20 cellular contexts compared by ENCODE assay signal in genomic region chr1:99726818-99727217, GRCh38.
"Had no signal": no experiment of that assay in that cellular context is flagged by ENCODE, and none has a peak within 500 bp of the region (broad histone marks: within the 10 kb centered on the region; RNA-seq: fewer than 3 reads in every experiment).

No MANE protein-coding gene starts in this region.

- H3K9me3 ChIP-seq: colonic mucosa, gastrocnemius medialis, left lung, lower lobe of right lung, stomach, thyroid gland had no signal

- H3K9ac ChIP-seq: neural progenitor cell, parathyroid adenoma had no signal

- H3K36me3 ChIP-seq: colonic mucosa, gastrocnemius medialis, left lung, lower lobe of right lung, neural progenitor cell had no signal

- H3K79me2 ChIP-seq: parathyroid adenoma had no signal

- H3K27me3 ChIP-seq: colonic mucosa, gastrocnemius medialis, left lung, neural progenitor cell, stomach, thyroid gland had no signal

- H3K4me2 ChIP-seq: neural progenitor cell had no signal

- DNase-seq: colonic mucosa; effector CD8-positive, alpha-beta T cell; endodermal cell; foreskin fibroblast; gastrocnemius medialis; head of caudate nucleus; left lung; lower lobe of right lung; naive thymus-derived CD4-positive, alpha-beta T cell; stimulated activated CD4-positive, alpha-beta T cell treated with anti-CD3 and anti-CD28 coated beads, Interleukin-2, amount 100 ng/mL, for 24 hours; stimulated activated CD4-positive, alpha-beta T cell treated with anti-CD3 and anti-CD28 coated beads, Interleukin-4, amount 100 ng/mL, for 24 hours; stimulated activated naive CD4-positive, alpha-beta T cell treated with Interleukin-2 at 50 U/mL for 16 hours; stomach; thyroid gland had no signal

- H3K27ac ChIP-seq: colonic mucosa, epithelial cell of prostate, lower lobe of right lung, neural progenitor cell, stomach had no signal

- H3K4me3 ChIP-seq: colonic mucosa, gastrocnemius medialis, left lung, lower lobe of right lung, neural progenitor cell, stomach, thyroid gland had no signal

- H3K4me1 ChIP-seq: colonic mucosa, left lung, lower lobe of right lung, stomach, thyroid gland had no signal

- ATAC-seq: esophagus mucosa; gastrocnemius medialis; left lung; lower lobe of right lung; naive thymus-derived CD4-positive, alpha-beta T cell; sciatic nerve; stimulated activated effector memory CD8-positive, alpha-beta T cell treated with anti-CD3 and anti-CD28 coated beads, Interleukin-12 subunit alpha, Interleukin-12 subunit beta, amount 100 ng/mL, for 72 hours had no signal
